Comparison of ENCODE assay signal across 8 cellular contexts in the genomic region with DNA sequence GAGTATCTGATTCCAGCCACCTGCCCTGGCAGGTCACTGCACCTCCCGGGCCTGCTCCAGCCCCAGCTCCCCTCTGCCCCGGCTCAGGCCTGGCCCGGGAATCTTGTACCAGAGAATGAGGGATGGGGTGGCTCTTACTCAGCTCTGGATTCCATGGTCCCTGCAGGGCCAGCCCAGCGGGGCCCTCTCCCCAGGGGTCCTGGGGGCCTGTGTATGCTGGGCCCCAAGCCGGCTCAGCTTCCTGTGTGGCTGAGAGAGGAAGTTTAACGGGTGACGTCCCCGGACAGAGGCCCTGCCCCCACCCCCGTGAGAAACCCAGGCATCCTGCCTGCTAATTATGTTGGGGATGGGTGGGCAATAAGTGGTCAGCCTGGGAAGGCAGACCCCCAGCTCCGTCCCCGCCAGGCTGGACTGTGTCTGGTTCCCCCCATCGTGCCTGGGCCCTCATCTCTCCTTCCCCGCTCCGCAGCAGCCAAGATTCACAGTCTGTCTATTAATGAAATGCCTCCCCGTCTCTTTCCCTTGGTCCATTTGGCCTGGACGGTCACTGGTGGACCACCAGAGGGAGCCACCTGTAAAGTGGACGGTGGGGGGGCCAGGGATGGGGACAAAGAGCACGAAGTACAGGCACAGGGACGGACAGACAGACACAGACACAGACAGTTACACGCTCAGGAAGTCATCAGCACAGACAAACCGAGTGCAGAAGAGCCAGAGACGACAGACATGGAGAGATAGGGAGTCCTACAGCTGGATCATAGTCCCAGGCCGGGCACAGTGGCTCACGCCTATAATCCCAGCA. TPM values are rescaled to one million over a fixed set of nuclear protein-coding genes. Genes with fewer than 3 reads are reported as not detected.
DNase-seq lines count a peak whose midpoint lies in the region; ATAC-seq, FAIRE-seq and TF ChIP-seq lines count a peak whose summit lies in the region.

TSS of gene DENND1C (minus strand) at position 247 of the 802 bp plus-strand sequence. CDS start at position 155, 92 bp downstream.

- H3K27me3 ChIP-seq in fibroblast of lung (ENCODE audit: control insufficient read depth, insufficient read depth, low read length), result no peaks in the 10 kb centered on the region
- H3K27me3 ChIP-seq in psoas muscle (ENCODE audit: insufficient read depth in 3 of 3, low read length in 2 of 3), result peaks cover 0 to 22% (median 9%) of the 10 kb centered on the region in 3 donors

- no peak within 1 kb of the TSS for H2AFZ ChIP-seq in fibroblast of lung (ENCODE audit: low read length)

- H4K20me1 ChIP-seq in fibroblast of lung (ENCODE audit: control insufficient read depth, extremely low read depth, insufficient read depth, low read length), result no peaks in the 10 kb centered on the region

- 28 to 33% (median 29%) methylated on average over 23 to 24 of the region's 24 CpGs for WGBS in psoas muscle, 3 donors

- peak; percentile 50 for TF ChIP-seq CTCF in AG09319 (IDR thresholded peaks at IDR 0.05; ENCODE audit: low read depth, low read length)
- peak; percentile 20 to 52 for TF ChIP-seq CTCF in fibroblast of lung (conservative IDR thresholded peaks at IDR 0.05 in 1 of 2, IDR thresholded peaks at IDR 0.05 in 1 of 2; ENCODE audit: low read depth in 1 of 2, low read length in 2 of 2)
- peak; percentile 29 for TF ChIP-seq CTCF in psoas muscle (IDR thresholded peaks at IDR 0.05)

- no peak within 1 kb of the TSS for H3K9ac ChIP-seq in fibroblast of lung (ENCODE audit: insufficient read depth, low read length)

- FAIRE-seq in urothelium cell line (lab: Jason Lieb, UNC), result no peak

- intact Hi-C loops in psoas muscle (cut with DNase I), result no loop called here

- no peak within 1 kb of the TSS for H3K4me3 ChIP-seq in fibroblast of lung (replicated peaks in 1 of 4; ENCODE audit: control extremely low read depth in 1 of 4, insufficient read depth in 1 of 4, low read depth in 3 of 4, low read length in 4 of 4)
- peak within 1 kb of the TSS; percentile 36 for H3K4me3 ChIP-seq in psoas muscle

- H3K4me1 ChIP-seq in fibroblast of lung (ENCODE audit: control insufficient read depth, extremely low read depth, insufficient read depth, low read length), result no peaks in the 10 kb centered on the region
- H3K4me1 ChIP-seq in psoas muscle, result no peaks in the 10 kb centered on the region

- ATAC-seq in GM19463 (IDR thresholded peaks at IDR 0.05; ENCODE audit: unreplicated experiment) (peak; percentile 47), psoas muscle (peak in 1 of 4 donors; percentile 41)

- H3K9me3 ChIP-seq in fibroblast of lung (ENCODE audit: control insufficient read depth, insufficient read depth, low read depth, low read length), result no peaks in the 10 kb centered on the region
- no peaks in the 10 kb centered on the region for H3K9me3 ChIP-seq in psoas muscle

- H3K27ac ChIP-seq in fibroblast of lung (ENCODE audit: insufficient read depth, low read length) (no peak within 1 kb of the TSS), psoas muscle (no peak within 1 kb of the TSS)

- no peak within 1 kb of the TSS for H3K4me2 ChIP-seq in fibroblast of lung (ENCODE audit: extremely low read depth, insufficient read depth, low read length)

- no peaks in the 10 kb centered on the region for H3K79me2 ChIP-seq in fibroblast of lung (ENCODE audit: control insufficient read depth, insufficient read depth, low read length)

- DNase-seq in AG09319 (ENCODE audit: extremely low read depth, low read depth), result no peak
- peak; percentile 68 for DNase-seq in NAMALWA (ENCODE audit: low spot score)
- peak; percentile 81 for DNase-seq in activated CD8-positive, alpha-beta memory T cell treated with anti-CD3 and anti-CD28 coated beads, Interleukin-2, amount 50 U/mL, for 48 hours
- no peak for DNase-seq in fibroblast of lung (ENCODE audit: low read depth in 2 of 2)
- DNase-seq in psoas muscle, result peak in 1 of 2 donors; percentile 36
- no peak for DNase-seq in DMS 273 (lab: John Stamatoyannopoulos, UW; ENCODE audit: unreplicated experiment)
- no peak for DNase-seq in urothelium cell line (ENCODE audit: low spot score)

- H3K36me3 ChIP-seq in fibroblast of lung (ENCODE audit: control insufficient read depth, insufficient read depth, low read length), result no peaks in the 10 kb centered on the region
- no peaks in the 10 kb centered on the region for H3K36me3 ChIP-seq in psoas muscle (ENCODE audit: insufficient read depth in 1 of 2, low read depth in 1 of 2)

RNA-seq across cellular contexts. Expression of gene DENND1C, which starts in this region (rescaled TPM):
- total RNA-seq in fibroblast of lung, result not detected in 2 replicates
- not detected in 2 replicates for polyA plus RNA-seq in fibroblast of lung
- not detected in 2 replicates for polyA plus RNA-seq in fibroblast of lung (2012)
- polyA minus RNA-seq in fibroblast of lung (ENCODE audit: low replicate concordance), result not detected in 2 replicates
- total RNA-seq in psoas muscle, result under 1 TPM; 0.26 to 0.93 (median 0.81) TPM
- under 1 TPM; 0.17 to 0.27 (median 0.21) TPM for polyA plus RNA-seq in psoas muscle

Comparison
In these comparisons a context has a peak if more than half of its experiments do, and no peak if none do; other contexts are left out.
1. DNase-seq: peak in NAMALWA (single experiment) and activated CD8-positive, alpha-beta memory T cell treated with anti-CD3 and anti-CD28 coated beads, Interleukin-2, amount 50 U/mL, for 48 hours (single experiment); none in AG09319 (single experiment), fibroblast of lung (0 of 2), DMS 273 (single experiment) and urothelium cell line (single experiment).
2. Peak in every context shown above with its lines, with median percentiles within 50 percentile points of each other: CTCF ChIP-seq.